ENCODE assay signal across 8 cellular contexts in genomic region chr2:65257866-65258265, GRCh38. TPM values are rescaled to one million over a fixed set of nuclear protein-coding genes. Genes with fewer than 3 reads are reported as not detected.
DNase-seq lines count a peak whose midpoint lies in the region; ATAC-seq and TF ChIP-seq lines count a peak whose summit lies in the region.
"Not testable (repeated sequence)": the region's sequence is repeated elsewhere in the genome, so short reads cannot be mapped to it uniquely, and the experiment has no call there.

No MANE protein-coding gene starts in this region.

- H3K36me3 Mint-ChIP-seq in CD4-positive, CD25-positive, alpha-beta regulatory T cell, result peaks cover 19% of the 10 kb centered on the region
- not testable (repeated sequence) for H3K36me3 Mint-ChIP-seq in T-helper 17 cell (ENCODE audit: low read depth)
- H3K36me3 Mint-ChIP-seq in activated T-helper 17 cell treated with anti-CD3 and anti-CD28 coated beads, Interleukin-2, amount 50 U/mL, for 72 hours (ENCODE audit: low read depth), result peaks cover 95% of the 10 kb centered on the region
- H3K36me3 Mint-ChIP-seq in activated naive CD8-positive, alpha-beta T cell treated with anti-CD3 and anti-CD28 coated beads, Interleukin-2, amount 10 ng/mL, durations not matched to agents 7 days and 5 days, result peaks cover 15% of the 10 kb centered on the region
- H3K36me3 Mint-ChIP-seq in effector memory CD8-positive, alpha-beta T cell (ENCODE audit: insufficient read depth), result peaks cover 84% of the 10 kb centered on the region
- peaks cover 0 to 24% (median 6%) of the 10 kb centered on the region in 5 donors for H3K36me3 Mint-ChIP-seq in naive thymus-derived CD4-positive, alpha-beta T cell
- H3K36me3 Mint-ChIP-seq in stimulated activated naive CD8-positive, alpha-beta T cell treated with anti-CD3 and anti-CD28 coated beads, Interleukin-15, Interleukin-2, amounts not matched to agents 100 ng/mL and 50 ng/mL, for 24 hours (ENCODE audit: low read depth), result peaks cover 56% of the 10 kb centered on the region

- ATAC-seq in CD4-positive, CD25-positive, alpha-beta regulatory T cell (ENCODE audit: low read depth in 2 of 2); HCT116; T-helper 17 cell; activated T-helper 17 cell treated with anti-CD3 and anti-CD28 coated beads, Interleukin-2, amount 50 U/mL, for 72 hours (replicated peaks); activated naive CD8-positive, alpha-beta T cell treated with anti-CD3 and anti-CD28 coated beads, Interleukin-2, amount 10 ng/mL, durations not matched to agents 7 days and 5 days (ENCODE audit: low read depth); effector memory CD8-positive, alpha-beta T cell (replicated peaks); naive thymus-derived CD4-positive, alpha-beta T cell: not testable (repeated sequence)

- not testable (repeated sequence) for H3K4me2 ChIP-seq in HCT116 (ENCODE audit: low read length)

- not testable (repeated sequence) for H3K4me3 Mint-ChIP-seq in CD4-positive, CD25-positive, alpha-beta regulatory T cell; T-helper 17 cell; activated T-helper 17 cell treated with anti-CD3 and anti-CD28 coated beads, Interleukin-2, amount 50 U/mL, for 72 hours; activated naive CD8-positive, alpha-beta T cell treated with anti-CD3 and anti-CD28 coated beads, Interleukin-2, amount 10 ng/mL, durations not matched to agents 7 days and 5 days; effector memory CD8-positive, alpha-beta T cell; naive thymus-derived CD4-positive, alpha-beta T cell; stimulated activated naive CD8-positive, alpha-beta T cell treated with anti-CD3 and anti-CD28 coated beads, Interleukin-15, Interleukin-2, amounts not matched to agents 100 ng/mL and 50 ng/mL, for 24 hours

- H3K27me3 Mint-ChIP-seq in CD4-positive, CD25-positive, alpha-beta regulatory T cell; T-helper 17 cell; activated T-helper 17 cell treated with anti-CD3 and anti-CD28 coated beads, Interleukin-2, amount 50 U/mL, for 72 hours; activated naive CD8-positive, alpha-beta T cell treated with anti-CD3 and anti-CD28 coated beads, Interleukin-2, amount 10 ng/mL, durations not matched to agents 7 days and 5 days; effector memory CD8-positive, alpha-beta T cell; naive thymus-derived CD4-positive, alpha-beta T cell; stimulated activated naive CD8-positive, alpha-beta T cell treated with anti-CD3 and anti-CD28 coated beads, Interleukin-15, Interleukin-2, amounts not matched to agents 100 ng/mL and 50 ng/mL, for 24 hours: not testable (repeated sequence)

- peaks cover 77% of the 10 kb centered on the region for H3K36me3 ChIP-seq in CD4-positive, CD25-positive, alpha-beta regulatory T cell (ENCODE audit: control insufficient read depth, insufficient read depth, low read length)
- peaks cover 16 to 18% of the 10 kb centered on the region in 2 experiments for H3K36me3 ChIP-seq in HCT116 (ENCODE audit: control insufficient read depth in 1 of 2, insufficient read depth in 2 of 2, low read length in 2 of 2)
- H3K36me3 ChIP-seq in naive thymus-derived CD4-positive, alpha-beta T cell (ENCODE audit: control insufficient read depth in 2 of 3, insufficient read depth in 3 of 3, low read length in 3 of 3), result peaks cover 4 to 48% (median 7%) of the 10 kb centered on the region in 3 experiments

- H3K79me2 ChIP-seq in HCT116 (ENCODE audit: insufficient read depth, low read length), result peaks cover 18% of the 10 kb centered on the region

- CTCF ChIA-PET in HCT116 (lab: Charles Lee); naive thymus-derived CD4-positive, alpha-beta T cell (lab: Charles Lee): not testable (repeated sequence)

- not testable (repeated sequence) for H3K27ac ChIP-seq in CD4-positive, CD25-positive, alpha-beta regulatory T cell (ENCODE audit: insufficient read depth, low read length, poor library complexity, severe bottlenecking); HCT116 (ENCODE audit: low read depth, low read length); naive thymus-derived CD4-positive, alpha-beta T cell (ENCODE audit: low read depth, low read length)

- H4K20me1 ChIP-seq in HCT116 (ENCODE audit: insufficient read depth), result not testable (repeated sequence)

- intact Hi-C loops in HCT116 (cut with micrococcal nuclease), result not testable (repeated sequence)
- intact Hi-C loops in naive thymus-derived CD4-positive, alpha-beta T cell (cut with micrococcal nuclease), result loop anchor here in 1 of 2 donors (2.0 kb wide), 1 partner anchor 295 kb away; no protein-coding TSS in a partner anchor

- TF ChIP-seq RAD21 in HCT116 (IDR thresholded peaks at IDR 0.05; ENCODE audit: low read depth), result not testable (repeated sequence)

- H3K27me3 ChIP-seq in CD4-positive, CD25-positive, alpha-beta regulatory T cell (ENCODE audit: control insufficient read depth, insufficient read depth, low read length); HCT116 (ENCODE audit: insufficient read depth, low read length); naive thymus-derived CD4-positive, alpha-beta T cell (ENCODE audit: control insufficient read depth in 2 of 2, insufficient read depth in 2 of 2, low read length in 2 of 2): not testable (repeated sequence)

- not testable (repeated sequence) for H3K9ac ChIP-seq in HCT116 (ENCODE audit: low read length)

- POLR2A ChIA-PET in HCT116 (lab: Charles Lee); activated naive CD8-positive, alpha-beta T cell treated with anti-CD3 and anti-CD28 coated beads, Interleukin-2, amount 10 ng/mL, durations not matched to agents 7 days and 5 days (lab: Charles Lee); naive thymus-derived CD4-positive, alpha-beta T cell (lab: Charles Lee): not testable (repeated sequence)

- not testable (repeated sequence) for H3K9me2 ChIP-seq in HCT116 (ENCODE audit: insufficient read depth)

- not testable (repeated sequence) for H2AFZ ChIP-seq in HCT116 (ENCODE audit: low read depth, low read length, poor library complexity, severe bottlenecking)

- H3K27ac Mint-ChIP-seq in CD4-positive, CD25-positive, alpha-beta regulatory T cell, result peak overlapping the region in 2 of 3 donors; percentile 2 to 39
- H3K27ac Mint-ChIP-seq in T-helper 17 cell, result peak overlapping the region; percentile 66
- peak overlapping the region; percentile 21 for H3K27ac Mint-ChIP-seq in activated T-helper 17 cell treated with anti-CD3 and anti-CD28 coated beads, Interleukin-2, amount 50 U/mL, for 72 hours
- peak overlapping the region; percentile 12 for H3K27ac Mint-ChIP-seq in activated naive CD8-positive, alpha-beta T cell treated with anti-CD3 and anti-CD28 coated beads, Interleukin-2, amount 10 ng/mL, durations not matched to agents 7 days and 5 days
- H3K27ac Mint-ChIP-seq in effector memory CD8-positive, alpha-beta T cell, result peak overlapping the region; percentile 26 to 56
- H3K27ac Mint-ChIP-seq in naive thymus-derived CD4-positive, alpha-beta T cell, result peak overlapping the region in 7 of 9 donors; percentile 4 to 52 (median 33)
- H3K27ac Mint-ChIP-seq in stimulated activated naive CD8-positive, alpha-beta T cell treated with anti-CD3 and anti-CD28 coated beads, Interleukin-15, Interleukin-2, amounts not matched to agents 100 ng/mL and 50 ng/mL, for 24 hours, result peak overlapping the region; percentile 6

- H3K4me3 ChIP-seq in CD4-positive, CD25-positive, alpha-beta regulatory T cell (ENCODE audit: low read depth, low read length); HCT116 (replicated peaks in 1 of 2; ENCODE audit: low read depth in 1 of 2, low read length in 2 of 2); naive thymus-derived CD4-positive, alpha-beta T cell (ENCODE audit: low read length): not testable (repeated sequence)

- H3K9me3 ChIP-seq in CD4-positive, CD25-positive, alpha-beta regulatory T cell (ENCODE audit: control insufficient read depth in 2 of 2, low read length in 2 of 2); HCT116 (ENCODE audit: control insufficient read depth in 1 of 2, insufficient read depth in 1 of 2, low read depth in 1 of 2, low read length in 2 of 2); T-helper 17 cell (ENCODE audit: control insufficient read depth, low read length, poor library complexity, severe bottlenecking); naive thymus-derived CD4-positive, alpha-beta T cell (ENCODE audit: control insufficient read depth in 2 of 3, low read length in 3 of 3): not testable (repeated sequence)

- not testable (repeated sequence) for TF ChIP-seq CTCF in HCT116 (IDR thresholded peaks at IDR 0.05 in 2 of 3, conservative IDR thresholded peaks at IDR 0.05 in 1 of 3; ENCODE audit: borderline replicate concordance in 1 of 3, insufficient read depth in 1 of 3, low read depth in 2 of 3, low read length in 2 of 3)

- BruUV-seq in HCT116 (replicated peaks; lab: Mats Ljungman, UMichigan), result TSS peak; percentile 19

- TF ChIP-seq POLR2A in HCT116 (IDR thresholded peaks at IDR 0.05; ENCODE audit: borderline replicate concordance, extremely low read depth, insufficient read depth, insufficient read length), result not testable (repeated sequence)

- RAD21 ChIA-PET in HCT116 (lab: Charles Lee; ENCODE audit: low non-redundant PET in 1 of 2, low total read pairs in 2 of 2, uncharacterized antibody in 2 of 2, unreplicated experiment in 2 of 2), result not testable (repeated sequence)

- not testable (repeated sequence) for DNase-seq in CD4-positive, CD25-positive, alpha-beta regulatory T cell; HCT116 (ENCODE audit: low read depth, low spot score); T-helper 17 cell; activated naive CD8-positive, alpha-beta T cell treated with anti-CD3 and anti-CD28 coated beads, Interleukin-2, amount 10 ng/mL, durations not matched to agents 7 days and 5 days; effector memory CD8-positive, alpha-beta T cell; naive thymus-derived CD4-positive, alpha-beta T cell

- H3K4me1 ChIP-seq in CD4-positive, CD25-positive, alpha-beta regulatory T cell (ENCODE audit: control insufficient read depth, insufficient read depth, low read length, poor library complexity, severe bottlenecking); HCT116 (ENCODE audit: control insufficient read depth in 1 of 2, insufficient read depth in 2 of 2, low read length in 2 of 2); naive thymus-derived CD4-positive, alpha-beta T cell (ENCODE audit: control insufficient read depth in 2 of 2, insufficient read depth in 2 of 2, low read length in 2 of 2): not testable (repeated sequence)

- H3K9me3 Mint-ChIP-seq in CD4-positive, CD25-positive, alpha-beta regulatory T cell; activated T-helper 17 cell treated with anti-CD3 and anti-CD28 coated beads, Interleukin-2, amount 50 U/mL, for 72 hours; activated naive CD8-positive, alpha-beta T cell treated with anti-CD3 and anti-CD28 coated beads, Interleukin-2, amount 10 ng/mL, durations not matched to agents 7 days and 5 days; effector memory CD8-positive, alpha-beta T cell; naive thymus-derived CD4-positive, alpha-beta T cell; stimulated activated naive CD8-positive, alpha-beta T cell treated with anti-CD3 and anti-CD28 coated beads, Interleukin-15, Interleukin-2, amounts not matched to agents 100 ng/mL and 50 ng/mL, for 24 hours: not testable (repeated sequence)

- H3K4me1 Mint-ChIP-seq in CD4-positive, CD25-positive, alpha-beta regulatory T cell, result peaks cover 7 to 34% (median 25%) of the 10 kb centered on the region in 4 donors
- peaks cover 19% of the 10 kb centered on the region for H3K4me1 Mint-ChIP-seq in T-helper 17 cell
- H3K4me1 Mint-ChIP-seq in activated T-helper 17 cell treated with anti-CD3 and anti-CD28 coated beads, Interleukin-2, amount 50 U/mL, for 72 hours, result not testable (repeated sequence)
- peaks cover 16% of the 10 kb centered on the region for H3K4me1 Mint-ChIP-seq in activated naive CD8-positive, alpha-beta T cell treated with anti-CD3 and anti-CD28 coated beads, Interleukin-2, amount 10 ng/mL, durations not matched to agents 7 days and 5 days
- peaks cover 9 to 36% of the 10 kb centered on the region in 2 donors for H3K4me1 Mint-ChIP-seq in effector memory CD8-positive, alpha-beta T cell (ENCODE audit: low read depth in 2 of 2)
- peaks cover 9 to 21% (median 15%) of the 10 kb centered on the region in 7 donors for H3K4me1 Mint-ChIP-seq in naive thymus-derived CD4-positive, alpha-beta T cell
- H3K4me1 Mint-ChIP-seq in stimulated activated naive CD8-positive, alpha-beta T cell treated with anti-CD3 and anti-CD28 coated beads, Interleukin-15, Interleukin-2, amounts not matched to agents 100 ng/mL and 50 ng/mL, for 24 hours (ENCODE audit: low read depth), result peaks cover 12% of the 10 kb centered on the region

RNA-seq across cellular contexts. Expression of gene ACTR2, which starts 30.2 kb away (rescaled TPM):
- 275 TPM for total RNA-seq in CD4-positive, CD25-positive, alpha-beta regulatory T cell
- polyA plus RNA-seq in CD4-positive, CD25-positive, alpha-beta regulatory T cell, result 100 to 1,000 TPM; 287 to 324 (median 309) TPM
- total RNA-seq in HCT116 (2021; ENCODE audit: unreplicated experiment), result 199 TPM
- 51.8 and 71.0 TPM in 2 replicates for polyA plus RNA-seq in HCT116 (2012)
- total RNA-seq in T-helper 17 cell, result 100 to 1,000 TPM; 220 to 243 TPM
- total RNA-seq in activated T-helper 17 cell treated with anti-CD3 and anti-CD28 coated beads, Interleukin-2, amount 50 U/mL, for 72 hours, result 100 to 1,000 TPM; 276 to 518 TPM
- total RNA-seq in activated naive CD8-positive, alpha-beta T cell treated with anti-CD3 and anti-CD28 coated beads, Interleukin-2, amount 10 ng/mL, durations not matched to agents 7 days and 5 days, result 100 to 1,000 TPM; 382 to 399 TPM
- 100 to 1,000 TPM; 180 to 435 (median 287) TPM for total RNA-seq in naive thymus-derived CD4-positive, alpha-beta T cell
- polyA plus RNA-seq in naive thymus-derived CD4-positive, alpha-beta T cell, result 100 to 1,000 TPM; 233 to 237 TPM

Comparison
In these comparisons a context has a peak if more than half of its experiments do, and no peak if none do; other contexts are left out.
1. H3K27ac Mint-ChIP-seq: peak in every context shown above with its lines; median percentile 66 in T-helper 17 cell; 41 in effector memory CD8-positive, alpha-beta T cell; 33 in naive thymus-derived CD4-positive, alpha-beta T cell; 21 in activated T-helper 17 cell treated with anti-CD3 and anti-CD28 coated beads, Interleukin-2, amount 50 U/mL, for 72 hours; 20 in CD4-positive, CD25-positive, alpha-beta regulatory T cell; 12 in activated naive CD8-positive, alpha-beta T cell treated with anti-CD3 and anti-CD28 coated beads, Interleukin-2, amount 10 ng/mL, durations not matched to agents 7 days and 5 days; 6 in stimulated activated naive CD8-positive, alpha-beta T cell treated with anti-CD3 and anti-CD28 coated beads, Interleukin-15, Interleukin-2, amounts not matched to agents 100 ng/mL and 50 ng/mL, for 24 hours.